ENCODE assay signal across 25 cellular contexts in the genomic region with DNA sequence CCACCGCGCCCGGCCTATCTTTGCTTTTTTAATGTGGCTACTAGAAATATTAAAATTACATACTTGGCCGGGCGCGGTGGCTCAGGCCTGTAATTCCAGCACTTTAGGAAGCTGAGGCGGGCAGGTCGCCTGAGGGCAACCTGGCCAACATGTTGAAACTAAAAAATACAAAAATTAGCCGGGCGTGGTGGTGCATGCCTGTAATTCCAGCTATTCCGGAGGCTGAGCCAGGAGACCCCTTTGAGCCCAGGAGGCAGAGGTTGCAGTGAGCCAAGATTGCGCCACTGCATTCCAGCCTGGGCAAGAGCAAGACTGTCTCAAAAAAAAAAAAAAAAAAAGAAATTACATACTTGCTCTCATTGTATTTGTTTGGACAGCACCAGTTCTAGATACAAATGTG. TPM values are rescaled to one million over a fixed set of nuclear protein-coding genes. Genes with fewer than 3 reads are reported as not detected.
"Had no signal": no experiment of that assay in that cellular context is flagged by ENCODE, and none has a peak within 500 bp of the region (broad histone marks: within the 10 kb centered on the region; RNA-seq: fewer than 3 reads in every experiment).

No MANE protein-coding gene starts in this region.

- H3K4me1 ChIP-seq: tibial artery had no signal

- H3K9me3 ChIP-seq: tibial artery had no signal

- FAIRE-seq: endothelial cell of umbilical vein, kidney had no signal

- H3K36me3 ChIP-seq: cardiac muscle cell, tibial artery had no signal

- H3K27me3 ChIP-seq: cardiac muscle cell, tibial artery had no signal

- H3K4me3 ChIP-seq: cardiac muscle cell, lung, tibial artery had no signal

- DNase-seq: activated CD4-positive, alpha-beta T cell treated with anti-CD3 and anti-CD28 coated beads for 1 hour; amniotic stem cell; effector CD8-positive, alpha-beta T cell; foreskin melanocyte; glutamatergic neuron; hippocampal formation; kidney; midbrain; nephron progenitor cell; nucleus accumbens; retina; stimulated activated CD4-positive, alpha-beta T cell treated with anti-CD3 and anti-CD28 coated beads, Interleukin-12 subunit alpha, Interleukin-12 subunit beta, amount 100 ng/mL, for 4 hours; stimulated activated CD4-positive, alpha-beta T cell treated with anti-CD3 and anti-CD28 coated beads, Interleukin-1b, Interleukin-23, amount 100 ng/mL, for 48 hours; stimulated activated CD8-positive, alpha-beta memory T cell treated with anti-CD3 and anti-CD28 coated beads, Interleukin-4, amount 100 ng/mL, for 48 hours; stimulated activated naive CD4-positive, alpha-beta T cell; T-helper 1 cell; tibial artery had no signal

- H3K27ac ChIP-seq: cardiac muscle cell, tibial artery had no signal

RNA-seq across cellular contexts. Expression of a gene that starts 34.8 kb away (rescaled TPM):
- total RNA-seq: activated CD8-positive, alpha-beta memory T cell treated with anti-CD3 and anti-CD28 coated beads for 36 hours; activated T-helper 1 cell treated with anti-CD3 and anti-CD28 coated beads, Interleukin-12 subunit alpha, Interleukin-12 subunit beta, Interleukin-2, Interleukin-4 antibody, amounts not matched to agents 30 ng/mL and 10 ng/mL and 1 ng/mL, durations not matched to agents 14 hours and 24 hours and 36 hours; cardiac muscle cell; chondrocyte; endothelial cell of umbilical vein; kidney; left lobe of liver; lung; subcutaneous adipose tissue had no signal
- polyA plus RNA-seq: cardiac muscle cell, endothelial cell of umbilical vein had no signal
